Comparison of ENCODE assay signal across 8 cellular contexts in the genomic region with DNA sequence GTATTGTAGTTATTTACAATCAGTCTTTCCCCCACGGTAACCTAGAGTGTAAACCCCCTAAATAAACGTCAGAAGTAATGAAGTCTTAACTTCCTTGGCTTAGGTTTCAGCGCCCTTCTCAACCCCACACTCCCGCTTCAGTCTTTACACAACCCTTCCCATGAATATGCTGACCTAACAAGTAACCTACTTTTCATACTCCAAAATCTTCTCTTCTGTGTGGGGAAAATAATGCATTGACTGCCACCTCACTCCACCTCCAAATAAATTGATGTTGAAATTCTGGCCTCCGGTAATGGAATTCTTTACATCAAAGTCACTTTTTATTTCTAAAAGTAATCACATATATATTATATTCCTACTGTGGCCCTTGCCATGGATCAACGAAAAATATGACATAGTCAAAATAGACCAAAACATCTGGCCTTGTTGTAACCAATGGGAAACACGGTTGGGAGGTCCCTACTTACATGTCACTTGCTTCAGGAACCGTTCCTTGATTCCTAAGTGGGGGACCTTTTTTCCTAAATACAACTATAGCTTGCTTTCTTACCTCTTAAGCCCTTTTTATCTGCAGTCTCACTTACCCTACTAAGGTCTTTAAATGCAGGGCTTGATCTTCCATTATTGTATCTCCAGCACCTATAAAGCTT. TPM values are rescaled to one million over a fixed set of nuclear protein-coding genes. Genes with fewer than 3 reads are reported as not detected.
DNase-seq lines count a peak whose midpoint lies in the region; ATAC-seq, FAIRE-seq and TF ChIP-seq lines count a peak whose summit lies in the region.

No MANE protein-coding gene starts in this region.

- peak; percentile 19 for DNase-seq in DMS79 treated with DMSO at 0.1 percent for 48 hours (lab: John Stamatoyannopoulos, UW)
- no peak for DNase-seq in DMS79 (lab: John Stamatoyannopoulos, UW)
- DNase-seq in H1 (ENCODE audit: low read depth in 1 of 2, low spot score in 2 of 2) = no peak
- no peak for DNase-seq in NCI-H1048 (lab: John Stamatoyannopoulos, UW)
- DNase-seq in frontal cortex (ENCODE audit: low spot score in 2 of 2) = no peak

- H3K9me3 ChIP-seq in OCI-LY3 (ENCODE audit: insufficient read depth, low read length) = no peaks in the 10 kb centered on the region
- H3K9me3 ChIP-seq in H1 (ENCODE audit: insufficient read depth in 2 of 2, low read depth in 1 of 2, low read length in 1 of 2) = no peaks in the 10 kb centered on the region
- no peaks in the 10 kb centered on the region for H3K9me3 ChIP-seq in parathyroid adenoma (ENCODE audit: control insufficient read depth, low read length)

- H3K36me3 ChIP-seq in OCI-LY3 (replicated peaks; ENCODE audit: low read depth, low read length) (peaks cover 21% of the 10 kb centered on the region), H1 (ENCODE audit: control insufficient read depth in 2 of 4, insufficient read depth in 4 of 4, low read length in 3 of 4) (0 out of 8 replicates have a peak, but pooled peaks cover 0 to 3% (median 0%) of the 10 kb centered on the region in 4 experiments), parathyroid adenoma (ENCODE audit: control insufficient read depth, insufficient read depth, low read length) (no peaks in the 10 kb centered on the region)

- no peak overlapping the region for H3K56ac ChIP-seq in H1 (replicated peaks; ENCODE audit: insufficient read length, low read depth, low read length)

- 0 out of 2 replicates have a peak, but pooled peaks cover 2% of the 10 kb centered on the region for H3K79me1 ChIP-seq in H1 (ENCODE audit: low read depth, low read length)

- no peak overlapping the region for H3K14ac ChIP-seq in H1 (ENCODE audit: insufficient read length)

- H2BK12ac ChIP-seq in H1 (ENCODE audit: low read depth, low read length) = no peak overlapping the region

- no peaks in the 10 kb centered on the region for H3K27me3 ChIP-seq in OCI-LY3 (ENCODE audit: low read depth, low read length)
- H3K27me3 ChIP-seq in H1 (replicated peaks in 1 of 4; ENCODE audit: control insufficient read depth in 3 of 4, extremely low read depth in 1 of 4, insufficient read depth in 3 of 4, low read length in 3 of 4) = no peaks in the 10 kb centered on the region
- H3K27me3 ChIP-seq in parathyroid adenoma (ENCODE audit: control insufficient read depth, insufficient read depth, low read length) = no peaks in the 10 kb centered on the region

- TF ChIP-seq POLR2A in H1 (IDR thresholded peaks at IDR 0.05; ENCODE audit: control extremely low read depth in 1 of 2, low read depth in 2 of 2, low read length in 2 of 2) = no peak

- H3K4ac ChIP-seq in H1 (replicated peaks; ENCODE audit: insufficient read length, low read depth, low read length) = no peak overlapping the region

- no peak overlapping the region for H3K23ac ChIP-seq in H1 (ENCODE audit: insufficient read length)

- H4K20me1 ChIP-seq in OCI-LY3 (ENCODE audit: insufficient read depth, low read length) = peaks cover 58% of the 10 kb centered on the region
- peaks cover 0 to 2% of the 10 kb centered on the region in 2 experiments for H4K20me1 ChIP-seq in H1 (replicated peaks in 1 of 2; ENCODE audit: control insufficient read depth in 1 of 2, insufficient read depth in 2 of 2, low read length in 2 of 2)

- no peak for ATAC-seq in HG03280 (IDR thresholded peaks at IDR 0.05; ENCODE audit: unreplicated experiment)

- no peak overlapping the region for H4K91ac ChIP-seq in H1 (replicated peaks; ENCODE audit: insufficient read length, low read length)

- H3K27ac ChIP-seq in OCI-LY3 (ENCODE audit: low read length) (peak overlapping the region; percentile 89), H1 (ENCODE audit: low read depth, low read length) (0 out of 2 replicates have a peak overlapping the region, but pooled peaks have one; percentile 83), parathyroid adenoma (no peak overlapping the region)

- no peak overlapping the region for H2BK15ac ChIP-seq in H1 (ENCODE audit: low read length)

- H2BK5ac ChIP-seq in H1 (ENCODE audit: low read depth, low read length) = no peak overlapping the region

- H3K79me2 ChIP-seq in OCI-LY3 (ENCODE audit: low read length) (peaks cover 99% of the 10 kb centered on the region), H1 (ENCODE audit: control insufficient read depth in 1 of 2, insufficient read depth in 2 of 2, low read length in 2 of 2) (peaks cover 6 to 89% of the 10 kb centered on the region in 2 experiments; a peak in 3 of 4 replicates), parathyroid adenoma (peaks cover 2% of the 10 kb centered on the region)

- H2BK120ac ChIP-seq in H1 (replicated peaks; ENCODE audit: low read depth, low read length) = no peak overlapping the region

- H2AFZ ChIP-seq in OCI-LY3 (ENCODE audit: low read depth, low read length) = no peak overlapping the region
- peak overlapping the region; percentile 39; the same call in 1 of the 2 replicates for H2AFZ ChIP-seq in H1 (ENCODE audit: low read length)
- H2AFZ ChIP-seq in parathyroid adenoma = peak overlapping the region; percentile 99

- H3K4me1 ChIP-seq in OCI-LY3 (ENCODE audit: low read length) (peaks cover 51% of the 10 kb centered on the region), H1 (replicated peaks in 1 of 4; ENCODE audit: control insufficient read depth in 3 of 4, insufficient read depth in 4 of 4, low read length in 3 of 4) (peaks cover 0 to 7% (median 3%) of the 10 kb centered on the region in 4 experiments; a peak in 3 of 7 replicates), parathyroid adenoma (no peaks in the 10 kb centered on the region)

- no peak overlapping the region for H3K18ac ChIP-seq in H1 (ENCODE audit: extremely low read depth, low read length)

- CTCF ChIA-PET in H1 (lab: Charles Lee; ENCODE audit: partially characterized antibody) = interaction anchor here (0.8 to 1.6 kb wide), 2 partner anchors 25 to 35 kb away, joined by 3 to 5 read pairs; no protein-coding TSS in a partner anchor

- TF ChIP-seq EP300 in H1 (IDR thresholded peaks at IDR 0.05; ENCODE audit: borderline replicate concordance in 1 of 2, low read depth in 2 of 2, low read length in 2 of 2) = no peak

- H3K23me2 ChIP-seq in H1 (ENCODE audit: low read depth, low read length) = peaks cover 3% of the 10 kb centered on the region; the same call in 1 of the 2 replicates

- TF ChIP-seq RAD21 in H1 (IDR thresholded peaks at IDR 0.05 in 1 of 2, conservative IDR thresholded peaks at IDR 0.05 in 1 of 2; ENCODE audit: low read depth in 2 of 2, low read length in 2 of 2) = no peak

- FAIRE-seq in H1 (lab: Jason Lieb, UNC) (no peak), frontal cortex (lab: Jason Lieb, UNC) (no peak)

- peak overlapping the region; percentile 94 for H3K4me3 ChIP-seq in OCI-LY3 (ENCODE audit: low read length)
- H3K4me3 ChIP-seq in H1 (ENCODE audit: extremely low read depth in 1 of 4, insufficient read depth in 2 of 4, low read depth in 3 of 4, low read length in 4 of 4) = peak overlapping the region; percentile 86 to 99 (median 93)
- H3K4me3 ChIP-seq in parathyroid adenoma (ENCODE audit: low read depth, low read length) = peak overlapping the region; percentile 90

- H2BK20ac ChIP-seq in H1 (ENCODE audit: low read length) = no peak overlapping the region

- peak overlapping the region; percentile 96 for H3K9ac ChIP-seq in OCI-LY3 (ENCODE audit: low read length)
- peak overlapping the region; percentile 56 to 90 (median 74); a peak in 6 of 7 replicates for H3K9ac ChIP-seq in H1 (replicated peaks in 1 of 4; ENCODE audit: extremely low read depth in 1 of 4, low read depth in 3 of 4, low read length in 3 of 4)
- no peak overlapping the region for H3K9ac ChIP-seq in parathyroid adenoma

- H3K4me2 ChIP-seq in OCI-LY3 (ENCODE audit: low read length) = peak overlapping the region; percentile 81
- H3K4me2 ChIP-seq in H1 (ENCODE audit: insufficient read depth in 1 of 2, low read depth in 2 of 2, low read length in 2 of 2) = peak overlapping the region; percentile 76 to 82
- peak overlapping the region; percentile 65 for H3K4me2 ChIP-seq in parathyroid adenoma (ENCODE audit: low read length)

- H4K5ac ChIP-seq in H1 (ENCODE audit: insufficient read length, low read depth, low read length) = no peak overlapping the region

- H2AK5ac ChIP-seq in H1 (ENCODE audit: low read depth, low read length) = no peak overlapping the region

- WGBS in H1 (ENCODE audit: extremely low coverage in 1 of 2, insufficient coverage in 1 of 2, insufficient read length in 1 of 2, insufficient replicate concordance in 2 of 2, low coverage in 1 of 2, low lambda C conversion rate in 2 of 2, missing lambda C conversion rate in 1 of 2), 2 experiments = 23% methylated on average over 8 of the region's 8 CpGs; no CpG with 5 or more reads in 1 of the 2 experiments

- POLR2A ChIA-PET in H1 (lab: Charles Lee; ENCODE audit: partially characterized antibody) = interaction anchor here (1.0 to 1.9 kb wide), 6 partner anchors 13 to 216 kb away, joined by 3 to 6 read pairs (median 4); no protein-coding TSS in a partner anchor

- TF ChIP-seq CTCF in OCI-LY3 (IDR thresholded peaks at IDR 0.05; ENCODE audit: low read depth, low read length) = no peak
- no peak for TF ChIP-seq CTCF in H1 (IDR thresholded peaks at IDR 0.05; ENCODE audit: control extremely low read depth in 1 of 3, insufficient read depth in 1 of 3, low read depth in 1 of 3, low read length in 3 of 3)
- TF ChIP-seq CTCF in parathyroid adenoma (IDR thresholded peaks at IDR 0.05) = no peak

- H4K8ac ChIP-seq in H1 (ENCODE audit: extremely low read depth, insufficient read depth, low read length) = no peak overlapping the region

TF ChIP-seq in H1, 55 proteins besides CTCF, POLR2A, EP300 and RAD21 (continues in another document):
- TF ChIP-seq NRF1 (IDR thresholded peaks at IDR 0.05; ENCODE audit: low read depth, low read length) = no peak

RNA-seq across cellular contexts. Expression of a gene that starts 1.0 kb away (rescaled TPM):
- 19.2 and 20.5 TPM in 2 replicates for total RNA-seq in H1 (2021; fragmentation: NEBNext Ultra II Directional; extraction: Animal tissue kit (Norgen Biotek cat#: 25700))
- polyA plus RNA-seq in H1 (2011; rRNA removed) = 6.6 and 6.9 TPM in 2 replicates
- polyA plus RNA-seq in H1 (2011; cell fraction: cytosol; rRNA removed) = 8.4 TPM
- polyA plus RNA-seq in H1 (2011; cell fraction: nucleus; rRNA removed) = 13.6 TPM
- polyA plus RNA-seq in H1 (2012, experiment 1 of 2) = 5.2 to 13.9 TPM (median 10.2 TPM) in 4 replicates
- 0.35 TPM for polyA plus RNA-seq in H1 (2012, experiment 2 of 2)
- polyA plus RNA-seq in H1 (2013, experiment 1 of 2) = 14.7 TPM
- polyA plus RNA-seq in H1 (2013, experiment 2 of 2) = 11.1 TPM
- polyA minus RNA-seq in H1 (2011; rRNA and poly(A)+ RNA removed) = 27.9 and 31.8 TPM in 2 replicates
- polyA minus RNA-seq in H1 (2011; cell fraction: cytosol; rRNA and poly(A)+ RNA removed) = 17.5 TPM
- 76.8 TPM for polyA minus RNA-seq in H1 (2011; cell fraction: nucleus; rRNA and poly(A)+ RNA removed)
- 5.3 TPM for total RNA-seq in frontal cortex

RNA-seq across cellular contexts. Expression of a gene that starts 1.3 kb away (rescaled TPM):
- total RNA-seq in H1 (2021; fragmentation: NEBNext Ultra II Directional; extraction: Animal tissue kit (Norgen Biotek cat#: 25700)) = 48.5 and 49.5 TPM in 2 replicates
- polyA plus RNA-seq in H1 (2011; rRNA removed) = 6.1 and 9.7 TPM in 2 replicates
- polyA plus RNA-seq in H1 (2011; cell fraction: cytosol; rRNA removed) = 15.9 TPM
- polyA plus RNA-seq in H1 (2011; cell fraction: nucleus; rRNA removed) = 9.8 TPM
- polyA plus RNA-seq in H1 (2012, experiment 1 of 2) = 18.0 to 40.3 TPM (median 23.6 TPM) in 4 replicates
- polyA plus RNA-seq in H1 (2012, experiment 2 of 2) = 1.8 TPM
- 42.8 TPM for polyA plus RNA-seq in H1 (2013, experiment 1 of 2)
- polyA plus RNA-seq in H1 (2013, experiment 2 of 2) = 41.5 TPM
- polyA minus RNA-seq in H1 (2011; rRNA and poly(A)+ RNA removed) = 23.8 and 28.6 TPM in 2 replicates
- polyA minus RNA-seq in H1 (2011; cell fraction: cytosol; rRNA and poly(A)+ RNA removed) = 12.0 TPM
- polyA minus RNA-seq in H1 (2011; cell fraction: nucleus; rRNA and poly(A)+ RNA removed) = 65.5 TPM
- total RNA-seq in frontal cortex = 35.5 TPM
